Comparison of ENCODE assay signal across 32 cellular contexts in genomic region chr11:2843551-2843950, GRCh38. TPM values are rescaled to one million over a fixed set of nuclear protein-coding genes. Genes with fewer than 3 reads are reported as not detected.
"Had no signal": no experiment of that assay in that cellular context is flagged by ENCODE, and none has a peak within 500 bp of the region (broad histone marks: within the 10 kb centered on the region; RNA-seq: fewer than 3 reads in every experiment).

No MANE protein-coding gene starts in this region.

- H3K36me3 ChIP-seq: brain microvascular endothelial cell, cardiac muscle cell, colonic mucosa, MG63, SJCRH30 had no signal

- H3K4me1 ChIP-seq: colonic mucosa, SJCRH30 had no signal

- H3K4me3 ChIP-seq: cardiac muscle cell, colonic mucosa, MG63, PC-9, SJCRH30, SK-N-MC had no signal

- H2AFZ ChIP-seq: PC-9 had no signal

- H3K27me3 ChIP-seq: brain microvascular endothelial cell, cardiac muscle cell, colonic mucosa, MG63, SJCRH30 had no signal

- ATAC-seq: activated CD8-positive, alpha-beta memory T cell treated with anti-CD3 and anti-CD28 coated beads, Interleukin-2, amount 10 ng/mL, durations not matched to agents 7 days and 5 days; T-cell had no signal

- H3K4me2 ChIP-seq: PC-9 had no signal

- H3K9me3 ChIP-seq: colonic mucosa, MG63, SJCRH30 had no signal

- DNase-seq: activated B cell treated with CpG ODN at 0.5 μM for 24 hours; activated CD4-positive, alpha-beta memory T cell treated with anti-CD3 and anti-CD28 coated beads for 36 hours; activated CD4-positive, alpha-beta T cell treated with anti-CD3 and anti-CD28 coated beads for 4 hours; activated CD4-positive, alpha-beta T cell treated with anti-CD3 and anti-CD28 coated beads, Interleukin-2, amount 50 U/mL, for 1 hour; activated CD4-positive, CD25-positive, alpha-beta regulatory T cell treated with anti-CD3 and anti-CD28 coated beads, Interleukin-2, amount 50 U/mL, for 72 hours; activated CD8-positive, alpha-beta memory T cell treated with anti-CD3 and anti-CD28 coated beads, Interleukin-2, amount 10 ng/mL, durations not matched to agents 7 days and 5 days; activated CD8-positive, alpha-beta memory T cell treated with anti-CD3 and anti-CD28 coated beads, Interleukin-2, amount 50 U/mL, for 48 hours; activated effector memory CD4-positive, alpha-beta T cell treated with Interleukin-2 at 50 U/mL for 16 hours; activated naive CD4-positive, alpha-beta T cell treated with anti-CD3 and anti-CD28 coated beads, Interleukin-2, amount 10 ng/mL, durations not matched to agents 7 days and 5 days; activated naive CD8-positive, alpha-beta T cell treated with anti-CD3 and anti-CD28 coated beads, Interleukin-2, amount 50 U/mL, for 24 hours; activated T-cell treated with anti-CD3 and anti-CD28 coated beads, Interleukin-2, amount 50 U/mL, for 48 hours; anterior cingulate cortex; brain microvascular endothelial cell; colonic mucosa; Kasumi-1; MG63; NCI-H1048; NCI-H1436 treated with DMSO at 0.1 percent for 48 hours; NCI-H1694 treated with DMSO at 0.1 percent for 48 hours; NCI-H2029; NCI-H345; NCI-H510A; NCI-H82; Right ventricle myocardium superior; SJCRH30; T-cell; T-helper 2 cell; T-helper 9 cell had no signal

- H3K27ac ChIP-seq: brain microvascular endothelial cell, cardiac muscle cell, colonic mucosa, PC-9, SJCRH30, SK-N-MC, VCaP had no signal

RNA-seq across cellular contexts. Expression of gene CDKN1C, which starts 42.0 kb away (rescaled TPM):
- total RNA-seq: SJCRH30 had no signal
